ENCODE assay signal across 17 cellular contexts in genomic region chr7:15862016-15862780, GRCh38.
"Had no signal": no experiment of that assay in that cellular context is flagged by ENCODE, and none has a peak within 500 bp of the region (broad histone marks: within the 10 kb centered on the region; RNA-seq: fewer than 3 reads in every experiment).

No MANE protein-coding gene starts in this region.

- H3K27me3 Mint-ChIP-seq: activated naive CD8-positive, alpha-beta T cell; naive thymus-derived CD4-positive, alpha-beta T cell had no signal

- H3K36me3 ChIP-seq: brain microvascular endothelial cell, esophagus squamous epithelium, left lung had no signal

- H3K4me3 ChIP-seq: esophagus squamous epithelium, left lung, testis had no signal

- H2AFZ ChIP-seq: parathyroid adenoma had no signal

- H3K9ac ChIP-seq: parathyroid adenoma had no signal

- H3K36me3 Mint-ChIP-seq: activated naive CD8-positive, alpha-beta T cell; naive thymus-derived CD4-positive, alpha-beta T cell had no signal

- H3K9me3 ChIP-seq: esophagus squamous epithelium, left lung, testis had no signal

- H3K4me1 ChIP-seq: esophagus squamous epithelium, parathyroid adenoma, testis had no signal

- DNase-seq: activated CD4-positive, alpha-beta T cell treated with anti-CD3 and anti-CD28 coated beads, Interleukin-2, amount 50 U/mL, for 4 hours; activated gamma-delta T cell treated with Interleukin-2 at 50 U/mL for 16 hours; activated T-cell treated with anti-CD3 and anti-CD28 coated beads for 4 hours; brain microvascular endothelial cell; effector CD4-positive, alpha-beta T cell; esophagus squamous epithelium; left lung; naive thymus-derived CD4-positive, alpha-beta T cell; small intestine; stimulated activated CD4-positive, alpha-beta T cell treated with anti-CD3 and anti-CD28 coated beads, Interleukin-15, amount 100 ng/mL, for 24 hours; stimulated activated CD4-positive, alpha-beta T cell treated with anti-CD3 and anti-CD28 coated beads, Interleukin-4, amount 100 ng/mL, for 1 hour; SW 1271; T-helper 2 cell; testis had no signal

- H3K79me2 ChIP-seq: parathyroid adenoma had no signal

- H3K27ac ChIP-seq: brain microvascular endothelial cell, esophagus squamous epithelium, parathyroid adenoma, testis had no signal

- H3K4me1 Mint-ChIP-seq: naive thymus-derived CD4-positive, alpha-beta T cell had no signal

- ATAC-seq: left lung; naive thymus-derived CD4-positive, alpha-beta T cell had no signal

- H3K27ac Mint-ChIP-seq: activated naive CD8-positive, alpha-beta T cell; activated T-helper 1 cell treated with anti-CD3 and anti-CD28 coated beads, Interleukin-12 subunit alpha, Interleukin-12 subunit beta, Interleukin-2, Interleukin-4 antibody, amounts not matched to agents 30 ng/mL and 10 ng/mL and 1 ng/mL, durations not matched to agents 14 hours and 24 hours and 36 hours; naive thymus-derived CD4-positive, alpha-beta T cell had no signal

- H3K4me3 Mint-ChIP-seq: activated naive CD8-positive, alpha-beta T cell; activated T-helper 1 cell treated with anti-CD3 and anti-CD28 coated beads, Interleukin-12 subunit alpha, Interleukin-12 subunit beta, Interleukin-2, Interleukin-4 antibody, amounts not matched to agents 30 ng/mL and 10 ng/mL and 1 ng/mL, durations not matched to agents 14 hours and 24 hours and 36 hours; naive thymus-derived CD4-positive, alpha-beta T cell had no signal

- H3K27me3 ChIP-seq: brain microvascular endothelial cell, esophagus squamous epithelium, left lung, testis had no signal
